Comparison of ENCODE assay signal across 20 cellular contexts in genomic region chr15:68599153-68599545, GRCh38. TPM values are rescaled to one million over a fixed set of nuclear protein-coding genes. Genes with fewer than 3 reads are reported as not detected.
DNase-seq lines count a peak whose midpoint lies in the region; ATAC-seq and TF ChIP-seq lines count a peak whose summit lies in the region.
"Had no signal": no experiment of that assay in that cellular context is flagged by ENCODE, and none has a peak within 500 bp of the region (broad histone marks: within the 10 kb centered on the region; RNA-seq: fewer than 3 reads in every experiment).

No MANE protein-coding gene starts in this region.

- H3K27me3 Mint-ChIP-seq in HFFc6 (ENCODE audit: insufficient read depth) (peaks cover 2% of the 10 kb centered on the region), brain (no peaks in the 10 kb centered on the region)
- H3K27me3 Mint-ChIP-seq in stimulated activated naive CD8-positive, alpha-beta T cell treated with anti-CD3 and anti-CD28 coated beads, Interleukin-15, amount 100 ng/mL, for 72 hours = peaks cover 10% of the 10 kb centered on the region
- H3K27me3 Mint-ChIP-seq: activated CD4-positive, alpha-beta T cell treated with anti-CD3 and anti-CD28 coated beads, Interleukin-2, amount 10 ng/mL, durations not matched to agents 7 days and 5 days had no signal

- no peaks in the 10 kb centered on the region for H3K36me3 Mint-ChIP-seq in HFFc6 (ENCODE audit: low read depth)
- no peaks in the 10 kb centered on the region for H3K36me3 Mint-ChIP-seq in brain

- ATAC-seq in stimulated activated naive CD8-positive, alpha-beta T cell treated with anti-CD3 and anti-CD28 coated beads, Interleukin-15, amount 100 ng/mL, for 72 hours = no peak

- TF ChIP-seq POLR2A in erythroblast (IDR thresholded peaks at IDR 0.05; ENCODE audit: low read length) (no peak), lower leg skin (IDR thresholded peaks at IDR 0.05) (no peak)

- WGBS in lower leg skin, 2 donors = 93% methylated on average over 6 of the region's 6 CpGs

- peak overlapping the region; percentile 75 for H3K27ac ChIP-seq in layer of hippocampus (ENCODE audit: low read depth, low read length)
- peak overlapping the region in 17 of 21 experiments; percentile 37 to 78 (median 57) for H3K27ac ChIP-seq in skin epidermis
- H3K27ac ChIP-seq: neutrophil, RWPE1 had no signal

- H3K4me3 Mint-ChIP-seq in HFFc6 (no peak overlapping the region), brain (peak overlapping the region; percentile 7 to 60 (median 17))
- H3K4me3 Mint-ChIP-seq in stimulated activated naive CD8-positive, alpha-beta T cell treated with anti-CD3 and anti-CD28 coated beads, Interleukin-15, amount 100 ng/mL, for 72 hours = no peak overlapping the region
- H3K4me3 Mint-ChIP-seq: activated CD4-positive, alpha-beta T cell treated with anti-CD3 and anti-CD28 coated beads, Interleukin-2, amount 10 ng/mL, durations not matched to agents 7 days and 5 days; central memory CD8-positive, alpha-beta T cell had no signal

- H3K4me1 Mint-ChIP-seq in HFFc6 (ENCODE audit: low read depth) (peaks cover 46% of the 10 kb centered on the region), brain (peaks cover 100% of the 10 kb centered on the region)
- H3K4me1 Mint-ChIP-seq in stimulated activated naive CD8-positive, alpha-beta T cell treated with anti-CD3 and anti-CD28 coated beads, Interleukin-15, amount 100 ng/mL, for 72 hours = no peaks in the 10 kb centered on the region
- H3K4me1 Mint-ChIP-seq: activated CD4-positive, alpha-beta T cell treated with anti-CD3 and anti-CD28 coated beads, Interleukin-2, amount 10 ng/mL, durations not matched to agents 7 days and 5 days; central memory CD8-positive, alpha-beta T cell had no signal

- intact Hi-C loops in lower leg skin (cut with DNase I; ENCODE audit: low total_unique reads) = no loop called here

- TF ChIP-seq CTCF in HFFc6 (IDR thresholded peaks at IDR 0.05) (no peak), brain (conservative IDR thresholded peaks at IDR 0.05) (no peak), lower leg skin (IDR thresholded peaks at IDR 0.05) (no peak)

- H3K4me3 ChIP-seq in skin epidermis = no peak overlapping the region
- no peak overlapping the region for H3K4me3 ChIP-seq in lower leg skin (ENCODE audit: low read depth, poor library complexity, severe bottlenecking)
- H3K4me3 ChIP-seq: transverse colon had no signal

- peak overlapping the region; percentile 92 for H3K27ac Mint-ChIP-seq in HFFc6
- peak overlapping the region; percentile 87 to 96 (median 93) for H3K27ac Mint-ChIP-seq in brain
- H3K27ac Mint-ChIP-seq in stimulated activated naive CD8-positive, alpha-beta T cell treated with anti-CD3 and anti-CD28 coated beads, Interleukin-15, amount 100 ng/mL, for 72 hours = no peak overlapping the region
- H3K27ac Mint-ChIP-seq: activated CD4-positive, alpha-beta T cell treated with anti-CD3 and anti-CD28 coated beads, Interleukin-2, amount 10 ng/mL, durations not matched to agents 7 days and 5 days had no signal

- DNase-seq in HFFc6 (no peak), erythroblast (lab: John Stamatoyannopoulos, UW) (no peak), lower leg skin (ENCODE audit: low spot score in 2 of 2) (no peak)
- DNase-seq in activated CD8-positive, alpha-beta memory T cell treated with anti-CD3 and anti-CD28 coated beads for 24 hours = no peak
- no peak for DNase-seq in stimulated activated naive CD8-positive, alpha-beta T cell treated with anti-CD3 and anti-CD28 coated beads, Interleukin-15, amount 100 ng/mL, for 72 hours
- DNase-seq: activated CD4-positive, alpha-beta T cell treated with anti-CD3 and anti-CD28 coated beads, Interleukin-2, amount 10 ng/mL, durations not matched to agents 7 days and 5 days; activated CD8-positive, alpha-beta memory T cell treated with anti-CD3 and anti-CD28 coated beads, Interleukin-2, amount 50 U/mL, for 48 hours; activated effector memory CD4-positive, alpha-beta T cell treated with Interleukin-2 at 50 U/mL for 16 hours; AML-193; effector CD8-positive, alpha-beta T cell; KBM-7; T-helper 1 cell; transverse colon had no signal

- H3K27me3 ChIP-seq in layer of hippocampus (ENCODE audit: control insufficient read depth, insufficient read depth, low read length) = no peaks in the 10 kb centered on the region
- H3K27me3 ChIP-seq: transverse colon had no signal

- H3K9me3 Mint-ChIP-seq in HFFc6 (no peaks in the 10 kb centered on the region), brain (peaks cover 0 to 3% (median 0%) of the 10 kb centered on the region in 5 experiments)
- no peaks in the 10 kb centered on the region for H3K9me3 Mint-ChIP-seq in stimulated activated naive CD8-positive, alpha-beta T cell treated with anti-CD3 and anti-CD28 coated beads, Interleukin-15, amount 100 ng/mL, for 72 hours
- H3K9me3 Mint-ChIP-seq: activated CD4-positive, alpha-beta T cell treated with anti-CD3 and anti-CD28 coated beads, Interleukin-2, amount 10 ng/mL, durations not matched to agents 7 days and 5 days; central memory CD8-positive, alpha-beta T cell had no signal

RNA-seq across cellular contexts. Expression of gene CORO2B, which starts 20.4 kb away (rescaled TPM):
- 10 to 100 TPM in 3 of 6 experiments, 1 to 10 TPM in 3; 9.3 to 11.0 (median 9.9) TPM for total RNA-seq in HFFc6 (2021; fragmentation: NEBNext Ultra II Directional; extraction: Animal tissue kit (Norgen Biotek cat#: 25700))
- 59.3 TPM for polyA plus RNA-seq in brain (ENCODE audit: insufficient read depth, low read depth, low replicate concordance)
- total RNA-seq in lower leg skin = 1 to 10 TPM in 3 of 4 donors, under 1 TPM in 1; 0.80 to 4.5 (median 2.3) TPM
- total RNA-seq: activated CD4-positive, alpha-beta T cell treated with anti-CD3 and anti-CD28 coated beads, Interleukin-2, amount 10 ng/mL, durations not matched to agents 7 days and 5 days; NCI-H460 had no signal

Comparison
In these comparisons a context has a peak if more than half of its experiments do, and no peak if none do; other contexts are left out.
1. H3K27ac Mint-ChIP-seq: peak in HFFc6 (single experiment) and brain (5 of 5); none in stimulated activated naive CD8-positive, alpha-beta T cell treated with anti-CD3 and anti-CD28 coated beads, Interleukin-15, amount 100 ng/mL, for 72 hours (0 of 2).
2. H3K4me3 Mint-ChIP-seq: peak in brain (5 of 5); none in HFFc6 (single experiment) and stimulated activated naive CD8-positive, alpha-beta T cell treated with anti-CD3 and anti-CD28 coated beads, Interleukin-15, amount 100 ng/mL, for 72 hours (0 of 2).